In genomic region chr1:236016782-236017400, GRCh38 we compare ENCODE assay signal across 17 cellular contexts. TPM values are rescaled to one million over a fixed set of nuclear protein-coding genes. Genes with fewer than 3 reads are reported as not detected.
A peak's percentile ranks its signal among the peaks of the same experiment; 100 is the strongest.
DNase-seq lines count a peak whose midpoint lies in the region; ATAC-seq and TF ChIP-seq lines count a peak whose summit lies in the region.
"Had no signal": no experiment of that assay in that cellular context is flagged by ENCODE, and none has a peak within 500 bp of the region (broad histone marks: within the 10 kb centered on the region; RNA-seq: fewer than 3 reads in every experiment).

No MANE protein-coding gene starts in this region.

- peaks cover 78% of the 10 kb centered on the region for H3K36me3 Mint-ChIP-seq in HFFc6 (ENCODE audit: low read depth)
- no peaks in the 10 kb centered on the region for H3K36me3 Mint-ChIP-seq in MCF 10A (ENCODE audit: insufficient read depth, unreplicated experiment)
- no peaks in the 10 kb centered on the region for H3K36me3 Mint-ChIP-seq in stimulated activated naive B cell treated with anti-CD40 and anti-IgM and Interleukin-4, amounts not matched to agents 10 μg/mL and 1 μg/mL and 100 μg/mL, for 72 hours
- H3K36me3 Mint-ChIP-seq: activated CD4-positive, alpha-beta memory T cell treated with anti-CD3 and anti-CD28 coated beads for 36 hours; CD4-positive, alpha-beta memory T cell; mesothelial cell of epicardium had no signal

- H3K4me3 Mint-ChIP-seq in HFFc6 (no peak overlapping the region), MCF 10A (ENCODE audit: unreplicated experiment) (no peak overlapping the region)
- no peak overlapping the region for H3K4me3 Mint-ChIP-seq in stimulated activated naive B cell treated with anti-CD40 and anti-IgM and Interleukin-4, amounts not matched to agents 10 μg/mL and 1 μg/mL and 100 μg/mL, for 72 hours
- H3K4me3 Mint-ChIP-seq: activated CD4-positive, alpha-beta memory T cell treated with anti-CD3 and anti-CD28 coated beads for 36 hours; brain; CD4-positive, alpha-beta memory T cell; mesothelial cell of epicardium had no signal

- intact Hi-C loops in MCF 10A (cut with micrococcal nuclease), result no loop called here
- intact Hi-C loops in spleen (cut with DNase I; ENCODE audit: low total_unique reads), result no loop called here

- 92 to 93% methylated on average over 5 of the region's 5 CpGs for WGBS in tibial nerve, 2 donors
- WGBS in spleen, 5 donors, result 92 to 97% (median 95%) methylated on average over 5 of the region's 5 CpGs

- no peak overlapping the region for H3K4me3 ChIP-seq in tibial nerve
- H3K4me3 ChIP-seq in MG63, result no peak overlapping the region
- no peak overlapping the region for H3K4me3 ChIP-seq in spleen

- H3K27ac ChIP-seq in tibial nerve (peak overlapping the region; percentile 80 to 91 (median 89)), spleen (peak overlapping the region in 4 of 8 donors; percentile 40 to 77 (median 62))

- no peaks in the 10 kb centered on the region for H3K9me3 Mint-ChIP-seq in HFFc6
- H3K9me3 Mint-ChIP-seq in MCF 10A (ENCODE audit: unreplicated experiment), result no peaks in the 10 kb centered on the region
- H3K9me3 Mint-ChIP-seq in stimulated activated naive B cell treated with anti-CD40 and anti-IgM and Interleukin-4, amounts not matched to agents 10 μg/mL and 1 μg/mL and 100 μg/mL, for 72 hours, result no peaks in the 10 kb centered on the region
- H3K9me3 Mint-ChIP-seq: activated CD4-positive, alpha-beta memory T cell treated with anti-CD3 and anti-CD28 coated beads for 36 hours; brain; CD4-positive, alpha-beta memory T cell; mesothelial cell of epicardium had no signal

- H3K4me1 ChIP-seq in tibial nerve (peaks cover 2 to 75% (median 25%) of the 10 kb centered on the region in 4 donors), spleen (peaks cover 0 to 20% (median 0%) of the 10 kb centered on the region in 6 donors)

- H3K36me3 ChIP-seq in tibial nerve (peaks cover 0 to 77% (median 1%) of the 10 kb centered on the region in 3 donors), MG63 (peaks cover 3% of the 10 kb centered on the region), spleen (peaks cover 0 to 40% (median 0%) of the 10 kb centered on the region in 6 donors)

- TF ChIP-seq POLR2A in tibial nerve (IDR thresholded peaks at IDR 0.05) (no peak), spleen (IDR thresholded peaks at IDR 0.05) (no peak)

- H3K27me3 ChIP-seq in tibial nerve (no peaks in the 10 kb centered on the region), MG63 (no peaks in the 10 kb centered on the region), spleen (replicated peaks in 1 of 7) (no peaks in the 10 kb centered on the region)

- no peak for ATAC-seq in stimulated activated naive B cell treated with anti-CD40 and anti-IgM and Interleukin-4, amounts not matched to agents 10 μg/mL and 1 μg/mL and 100 μg/mL, for 72 hours (replicated peaks)
- ATAC-seq in GM18858 (IDR thresholded peaks at IDR 0.05; ENCODE audit: unreplicated experiment), result no peak

- H3K27me3 Mint-ChIP-seq in HFFc6 (ENCODE audit: insufficient read depth) (no peaks in the 10 kb centered on the region; the same call in 1 of the 2 replicates), MCF 10A (ENCODE audit: insufficient read depth, unreplicated experiment) (no peaks in the 10 kb centered on the region)
- H3K27me3 Mint-ChIP-seq in stimulated activated naive B cell treated with anti-CD40 and anti-IgM and Interleukin-4, amounts not matched to agents 10 μg/mL and 1 μg/mL and 100 μg/mL, for 72 hours, result peaks cover 3 to 11% of the 10 kb centered on the region in 2 donors
- H3K27me3 Mint-ChIP-seq: activated CD4-positive, alpha-beta memory T cell treated with anti-CD3 and anti-CD28 coated beads for 36 hours; brain had no signal

- TF ChIP-seq EP300 in tibial nerve (IDR thresholded peaks at IDR 0.05), result no peak

- DNase-seq in HFFc6 (peak; percentile 35), MCF 10A (ENCODE audit: unreplicated experiment) (peak; percentile 78), kidney glomerular epithelial cell (lab: John Stamatoyannopoulos, UW) (peak; percentile 51), tibial nerve (ENCODE audit: low spot score in 2 of 2) (no peak), MG63 (no peak), spleen (no peak)
- no peak for DNase-seq in stimulated activated naive B cell treated with anti-CD40 and anti-IgM and Interleukin-4, amounts not matched to agents 10 μg/mL and 1 μg/mL and 100 μg/mL, for 72 hours
- DNase-seq: activated CD4-positive, alpha-beta memory T cell treated with anti-CD3 and anti-CD28 coated beads for 36 hours; activated gamma-delta T cell; CD4-positive, alpha-beta memory T cell; NCI-H1417; NCI-H524; SHP77; stimulated activated CD4-positive, alpha-beta T cell treated with anti-CD3 and anti-CD28 coated beads, Interleukin-2, amount 100 ng/mL, for 24 hours had no signal

- CTCF ChIA-PET in MCF 10A (lab: Yijun Ruan, JAX), result interaction anchor here (0.7 to 3.4 kb wide), 6 partner anchors 11 to 512 kb away, joined by 3 to 14 read pairs (median 4); partner anchors contain the start of gene B3GALNT2

- no peak for TF ChIP-seq CTCF in HFFc6 (IDR thresholded peaks at IDR 0.05)
- no peak for TF ChIP-seq CTCF in MCF 10A (IDR thresholded peaks at IDR 0.05; ENCODE audit: unreplicated experiment)
- no peak for TF ChIP-seq CTCF in tibial nerve (IDR thresholded peaks at IDR 0.05)
- TF ChIP-seq CTCF in spleen (IDR thresholded peaks at IDR 0.05 in 8 of 11, conservative IDR thresholded peaks at IDR 0.05 in 3 of 11), result no peak

- H3K4me1 Mint-ChIP-seq in HFFc6 (ENCODE audit: low read depth), result peaks cover 57% of the 10 kb centered on the region
- peaks cover 18% of the 10 kb centered on the region for H3K4me1 Mint-ChIP-seq in MCF 10A (ENCODE audit: insufficient read depth, unreplicated experiment)
- H3K4me1 Mint-ChIP-seq in stimulated activated naive B cell treated with anti-CD40 and anti-IgM and Interleukin-4, amounts not matched to agents 10 μg/mL and 1 μg/mL and 100 μg/mL, for 72 hours, result no peaks in the 10 kb centered on the region
- H3K4me1 Mint-ChIP-seq: CD4-positive, alpha-beta memory T cell had no signal

- no TSS peak for BruUV-seq in MCF 10A (replicated peaks; lab: Mats Ljungman, UMichigan)

- H3K27ac Mint-ChIP-seq in HFFc6, result peak overlapping the region; percentile 51; the same call in 1 of the 2 replicates
- H3K27ac Mint-ChIP-seq in MCF 10A (ENCODE audit: low read depth, unreplicated experiment), result peak overlapping the region; percentile 63
- no peak overlapping the region for H3K27ac Mint-ChIP-seq in stimulated activated naive B cell treated with anti-CD40 and anti-IgM and Interleukin-4, amounts not matched to agents 10 μg/mL and 1 μg/mL and 100 μg/mL, for 72 hours
- H3K27ac Mint-ChIP-seq: activated CD4-positive, alpha-beta memory T cell treated with anti-CD3 and anti-CD28 coated beads for 36 hours; mesothelial cell of epicardium had no signal

- POLR2A ChIA-PET in MCF 10A (lab: Yijun Ruan, JAX), result interaction anchor here (0.7 to 3.0 kb wide), 22 partner anchors 8 to 513 kb away, joined by 3 to 24 read pairs (median 4); partner anchors contain the start of gene B3GALNT2

- no peaks in the 10 kb centered on the region for H3K9me3 ChIP-seq in tibial nerve
- no peaks in the 10 kb centered on the region for H3K9me3 ChIP-seq in MG63
- H3K9me3 ChIP-seq in spleen, result no peaks in the 10 kb centered on the region

RNA-seq across cellular contexts. Expression of gene NID1, which starts 48.0 kb away (rescaled TPM):
- total RNA-seq in HFFc6 (2021; fragmentation: NEBNext Ultra II Directional; extraction: Animal tissue kit (Norgen Biotek cat#: 25700)), result 100 to 1,000 TPM in 5 of 6 experiments, 10 to 100 TPM in 1; 97.5 to 124 (median 107) TPM
- 0.10 and 0.16 TPM in 2 replicates for total RNA-seq in MCF 10A (2022)
- 100 to 1,000 TPM; 192 to 321 (median 215) TPM for total RNA-seq in tibial nerve
- 10.8 and 14.4 TPM in 2 replicates for total RNA-seq in MG63 (2014; rRNA removed; shearing (Covaris generic); ENCODE audit: low replicate concordance)
- 100 to 1,000 TPM in 5 of 7 donors, 10 to 100 TPM in 2; 48.1 to 178 (median 101) TPM for total RNA-seq in spleen
- polyA plus RNA-seq in spleen, result 10 to 100 TPM in 2 of 3 donors, 1 to 10 TPM in 1; 6.8 to 13.3 (median 12.9) TPM
- polyA plus RNA-seq: CD4-positive, alpha-beta memory T cell had no signal

Comparison
In these comparisons a context has a peak if more than half of its experiments do, and no peak if none do; other contexts are left out.
1. DNase-seq: peak in HFFc6 (single experiment), MCF 10A (single experiment) and kidney glomerular epithelial cell (single experiment); none in tibial nerve (0 of 2), MG63 (single experiment), spleen (single experiment) and stimulated activated naive B cell treated with anti-CD40 and anti-IgM and Interleukin-4, amounts not matched to agents 10 μg/mL and 1 μg/mL and 100 μg/mL, for 72 hours (single experiment).
2. RNA of gene NID1, which starts 48.0 kb away (total RNA-seq): 192 to 321 TPM in tibial nerve, 97.5 to 124 TPM in HFFc6, 48.1 to 178 TPM in spleen and 10.8 to 14.4 TPM in MG63; 0.10 to 0.16 TPM in MCF 10A; every median in the first group is over 10 times any median in the second.